Comparison of ENCODE assay signal across 8 cellular contexts in genomic region chr17:48025040-48025903, GRCh38. TPM values are rescaled to one million over a fixed set of nuclear protein-coding genes. Genes with fewer than 3 reads are reported as not detected.
DNase-seq lines count a peak whose midpoint lies in the region; ATAC-seq and TF ChIP-seq lines count a peak whose summit lies in the region.

No MANE protein-coding gene starts in this region.

- no peaks in the 10 kb centered on the region for H3K9me3 ChIP-seq in spleen

- H3K36me3 ChIP-seq in spleen: no peaks in the 10 kb centered on the region

- DNase-seq in AG09309 (ENCODE audit: low read depth) (peak; percentile 86), NCI-H345 treated with DMSO at 0.1 percent for 48 hours (lab: John Stamatoyannopoulos, UW; ENCODE audit: unreplicated experiment) (peak; percentile 90), iris pigment epithelial cell (ENCODE audit: low read depth) (peak; percentile 94), spleen (peak; percentile 100)
- peak; percentile 95 to 97 (median 97) for DNase-seq in activated CD4-positive, CD25-positive, alpha-beta regulatory T cell (lab: John Stamatoyannopoulos, UW)
- DNase-seq in central memory CD4-positive, alpha-beta T cell: peak; percentile 95

- H3K27me3 ChIP-seq in spleen (replicated peaks in 1 of 7): peaks cover 0 to 45% (median 5%) of the 10 kb centered on the region in 7 donors

- no peak for TF ChIP-seq POLR2A in spleen (IDR thresholded peaks at IDR 0.05)

- TF ChIP-seq CTCF in AG09309 (IDR thresholded peaks at IDR 0.05; ENCODE audit: control insufficient read depth, insufficient read depth, low read depth, low read length, missing control alignments) (peak; percentile 78), spleen (IDR thresholded peaks at IDR 0.05 in 8 of 11, conservative IDR thresholded peaks at IDR 0.05 in 3 of 11) (peak; percentile 87 to 99 (median 95))

- peaks cover 26 to 62% (median 44%) of the 10 kb centered on the region in 6 donors for H3K4me1 ChIP-seq in spleen

- H3K4me3 ChIP-seq in AG09309 (ENCODE audit: control insufficient read depth, low read depth, low read length) (peak overlapping the region; percentile 46), spleen (peak overlapping the region; percentile 33 to 70 (median 50))

- ATAC-seq in GM19023 (IDR thresholded peaks at IDR 0.05; ENCODE audit: unreplicated experiment) (peak; percentile 82), HG03342 (IDR thresholded peaks at IDR 0.05; ENCODE audit: unreplicated experiment) (peak; percentile 87)

- peak overlapping the region in 5 of 8 donors; percentile 35 to 82 (median 71) for H3K27ac ChIP-seq in spleen

- intact Hi-C loops in spleen (cut with DNase I; ENCODE audit: low total_unique reads): loop anchor here (2.0 kb wide), 1 partner anchor 106 kb away; no protein-coding TSS in a partner anchor

- 1 to 2% (median 1%) methylated on average over 50 to 56 of the region's 56 CpGs for WGBS in spleen, 5 donors

RNA-seq across cellular contexts. Expression of gene COPZ2, which starts 12.3 kb away (rescaled TPM):
- total RNA-seq in spleen: 10 to 100 TPM in 3 of 7 donors, 1 to 10 TPM in 4; 6.0 to 15.0 (median 9.0) TPM
- 1 to 10 TPM; 7.3 to 9.6 (median 8.5) TPM for polyA plus RNA-seq in spleen

RNA-seq across cellular contexts. Expression of gene NFE2L1, which starts 22.9 kb away (rescaled TPM):
- 100 to 1,000 TPM; 111 to 242 (median 142) TPM for total RNA-seq in spleen
- 10 to 100 TPM; 21.2 to 59.5 (median 25.7) TPM for polyA plus RNA-seq in spleen

RNA-seq across cellular contexts. Expression of gene CDK5RAP3, which starts 54.4 kb away (rescaled TPM):
- total RNA-seq in spleen: 100 to 1,000 TPM; 216 to 380 (median 235) TPM
- 1,000 to 10,000 TPM in 1 of 3 donors, 100 to 1,000 TPM in 2; 328 to 1,020 (median 665) TPM for polyA plus RNA-seq in spleen

Comparison
In these comparisons a context has a peak if more than half of its experiments do, and no peak if none do; other contexts are left out.
1. Peak in every context shown above with its lines: DNase-seq, ATAC-seq, H3K4me3 ChIP-seq and H3K27ac ChIP-seq.